ENCODE assay signal across 14 cellular contexts in the genomic region with DNA sequence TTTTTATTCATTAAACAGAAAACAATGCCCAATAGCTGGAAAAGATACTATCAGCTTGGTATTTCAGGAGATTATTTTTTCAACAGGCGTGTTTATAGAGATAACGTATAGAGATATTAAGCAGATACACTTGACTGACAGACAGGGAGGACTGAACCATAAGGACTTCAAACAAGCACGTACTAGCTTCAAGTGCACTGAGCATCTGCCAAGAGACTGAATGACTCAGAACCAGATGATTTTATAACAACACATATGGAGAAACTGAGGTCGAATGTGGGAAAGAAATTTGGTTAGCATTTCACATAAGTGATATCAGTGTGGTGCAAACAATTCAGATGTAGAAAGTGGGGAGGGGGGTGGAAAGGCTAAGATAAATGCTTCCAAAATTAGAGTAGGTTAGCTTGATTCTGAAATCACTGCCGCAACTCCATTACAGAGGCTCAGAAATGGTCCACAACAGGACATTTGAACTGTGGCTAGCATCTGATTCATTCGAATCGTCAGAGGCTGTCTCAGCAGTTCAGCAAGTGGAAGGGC.
DNase-seq lines count a peak whose midpoint lies in the region; ATAC-seq and TF ChIP-seq lines count a peak whose summit lies in the region.
"Had no signal": no experiment of that assay in that cellular context is flagged by ENCODE, and none has a peak within 500 bp of the region (broad histone marks: within the 10 kb centered on the region; RNA-seq: fewer than 3 reads in every experiment).

No MANE protein-coding gene starts in this region.

- H3K4me1 ChIP-seq in left lung = no peaks in the 10 kb centered on the region
- H3K4me1 ChIP-seq: adrenal gland had no signal

- H3K27me3 ChIP-seq in left lung = no peaks in the 10 kb centered on the region
- H3K27me3 ChIP-seq: adrenal gland had no signal

- intact Hi-C loops in left lung (cut with DNase I) = no loop called here

- TF ChIP-seq CTCF in left lung (IDR thresholded peaks at IDR 0.05) = no peak

- peak; percentile 67 for ATAC-seq in left lung
- no peak for ATAC-seq in HG02759 (IDR thresholded peaks at IDR 0.05; ENCODE audit: unreplicated experiment)
- no peak for ATAC-seq in GM21717 (IDR thresholded peaks at IDR 0.05; ENCODE audit: unreplicated experiment)

- H3K27ac ChIP-seq in left lung = no peak overlapping the region
- H3K27ac ChIP-seq: adrenal gland, thoracic aorta had no signal

- H3K4me3 ChIP-seq in left lung = no peak overlapping the region
- H3K4me3 ChIP-seq: adrenal gland, thoracic aorta had no signal

- DNase-seq in Ammon's horn (ENCODE audit: low spot score) (peak; percentile 27), NCI-H1694 (lab: John Stamatoyannopoulos, UW) (peak; percentile 39), brain pericyte (ENCODE audit: low read depth, low spot score) (peak; percentile 44), left lung (no peak), hippocampal formation (lab: John Stamatoyannopoulos, UW) (no peak), NCI-H2029 (lab: John Stamatoyannopoulos, UW) (no peak)
- DNase-seq: adrenal gland; CD8-positive, alpha-beta memory T cell; erythroblast; MM.1S; stimulated activated CD4-positive, alpha-beta T cell treated with anti-CD3 and anti-CD28 coated beads, Interleukin-4, amount 100 ng/mL, for 4 hours had no signal

- H3K36me3 ChIP-seq in left lung = no peaks in the 10 kb centered on the region
- H3K36me3 ChIP-seq: adrenal gland, thoracic aorta had no signal

- no peaks in the 10 kb centered on the region for H3K9me3 ChIP-seq in left lung
- H3K9me3 ChIP-seq: adrenal gland, thoracic aorta had no signal

Comparison
In these comparisons a context has a peak if more than half of its experiments do, and no peak if none do; other contexts are left out.
1. DNase-seq: peak in Ammon's horn (single experiment), NCI-H1694 (single experiment) and brain pericyte (single experiment); none in left lung (0 of 2), hippocampal formation (0 of 2) and NCI-H2029 (single experiment).